ENCODE assay signal across 8 cellular contexts in the genomic region with DNA sequence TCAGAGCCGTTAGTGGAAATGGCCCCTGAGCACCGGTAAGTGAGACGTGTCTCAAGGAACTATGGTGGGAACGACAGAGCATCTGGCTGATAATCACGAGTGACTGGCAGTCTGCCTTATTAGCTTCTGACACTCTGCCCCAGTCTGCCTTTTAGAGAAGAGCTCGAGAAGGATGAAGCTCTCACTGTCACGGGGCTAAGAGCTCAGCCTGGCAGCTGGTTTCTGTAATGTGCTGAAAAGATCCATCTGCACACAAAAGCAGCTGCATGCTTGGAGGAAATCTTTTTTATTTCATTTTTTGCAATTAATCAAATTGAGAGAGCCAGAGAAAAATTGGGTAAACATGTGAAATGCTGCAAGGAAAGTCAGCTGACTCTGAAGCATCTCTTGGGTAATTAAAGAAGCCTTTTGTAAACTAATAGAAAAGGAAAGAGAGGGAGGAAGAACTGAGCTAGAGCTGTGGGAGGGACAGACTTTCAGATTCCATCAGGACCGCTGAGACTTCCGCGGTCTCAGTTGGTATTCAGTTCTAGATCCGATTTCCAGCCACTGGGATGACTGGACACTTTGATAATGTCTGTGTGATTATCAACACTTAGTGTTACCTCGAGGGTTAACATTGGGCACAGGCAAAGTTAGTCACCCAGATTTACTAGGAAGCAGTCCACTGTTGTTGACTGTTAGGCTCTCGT. TPM values are rescaled to one million over a fixed set of nuclear protein-coding genes. Genes with fewer than 3 reads are reported as not detected.
A peak's percentile ranks its signal among the peaks of the same experiment; 100 is the strongest.
DNase-seq lines count a peak whose midpoint lies in the region; ATAC-seq and TF ChIP-seq lines count a peak whose summit lies in the region.

No MANE protein-coding gene starts in this region.

- DNase-seq in DND-41 (peak; percentile 54), right atrium auricular region (ENCODE audit: low spot score) (peak; percentile 67), smooth muscle cell (lab: John Stamatoyannopoulos, UW; ENCODE audit: unreplicated experiment) (no peak), DMS114 treated with DMSO at 0.1 percent for 48 hours (lab: John Stamatoyannopoulos, UW; ENCODE audit: unreplicated experiment) (no peak), NCI-H226 (no peak)
- peak; percentile 60 to 65 for DNase-seq in activated T-cell treated with anti-CD3 and anti-CD28 coated beads, Interleukin-2, amount 50 U/mL, for 48 hours

- peak overlapping the region; percentile 29 for H3K9ac ChIP-seq in DND-41 (ENCODE audit: low read depth, low read length)
- peak overlapping the region; percentile 38 for H3K9ac ChIP-seq in smooth muscle cell (ENCODE audit: low read depth)

- no peaks in the 10 kb centered on the region for H4K20me1 ChIP-seq in DND-41 (ENCODE audit: insufficient read depth, low read length)
- no peaks in the 10 kb centered on the region for H4K20me1 ChIP-seq in smooth muscle cell (ENCODE audit: low read depth)

- H3K36me3 ChIP-seq in DND-41 (ENCODE audit: insufficient read depth, low read length) (peaks cover 26% of the 10 kb centered on the region), right atrium auricular region (no peaks in the 10 kb centered on the region), smooth muscle cell (ENCODE audit: low read depth) (no peaks in the 10 kb centered on the region)

- ATAC-seq in DND-41 (ENCODE audit: insufficient read depth, low read depth) (peak; percentile 53), GM19455 (IDR thresholded peaks at IDR 0.05; ENCODE audit: unreplicated experiment) (peak; percentile 64), HG03571 (IDR thresholded peaks at IDR 0.05; ENCODE audit: unreplicated experiment) (peak; percentile 45)

- peak overlapping the region; percentile 10 for H3K4me2 ChIP-seq in DND-41 (ENCODE audit: insufficient read depth, low read length)
- H3K4me2 ChIP-seq in smooth muscle cell: peak overlapping the region; percentile 79

- peaks cover 20% of the 10 kb centered on the region for H3F3A ChIP-seq in smooth muscle cell (ENCODE audit: low read depth)

- H3K79me2 ChIP-seq in DND-41 (ENCODE audit: insufficient read depth, low read length): peaks cover 86% of the 10 kb centered on the region
- H3K79me2 ChIP-seq in smooth muscle cell (ENCODE audit: low read depth): no peaks in the 10 kb centered on the region

- H3K4me1 ChIP-seq in DND-41 (ENCODE audit: insufficient read depth, low read length): peaks cover 98% of the 10 kb centered on the region
- H3K4me1 ChIP-seq in right atrium auricular region: peaks cover 0 to 77% of the 10 kb centered on the region in 2 donors
- H3K4me1 ChIP-seq in smooth muscle cell (ENCODE audit: low read depth): peaks cover 24% of the 10 kb centered on the region

- no peak overlapping the region; a peak in 1 of 4 replicates for H3K4me3 ChIP-seq in DND-41 (ENCODE audit: low read depth in 1 of 2, low read length in 2 of 2)
- H3K4me3 ChIP-seq in right atrium auricular region: peak overlapping the region in 1 of 2 donors; percentile 3
- H3K4me3 ChIP-seq in smooth muscle cell: peak overlapping the region; percentile 23

- H3K27me3 ChIP-seq in DND-41 (ENCODE audit: insufficient read depth, low read length, poor library complexity) (no peaks in the 10 kb centered on the region), right atrium auricular region (no peaks in the 10 kb centered on the region), smooth muscle cell (ENCODE audit: low read depth) (no peaks in the 10 kb centered on the region)

- H3K27ac ChIP-seq in DND-41 (ENCODE audit: low read length) (peak overlapping the region; percentile 75), right atrium auricular region (peak overlapping the region; percentile 85 to 86), smooth muscle cell (ENCODE audit: low read depth) (peak overlapping the region; percentile 93)

- TF ChIP-seq CTCF in DND-41 (IDR thresholded peaks at IDR 0.05; ENCODE audit: borderline replicate concordance, extremely low read depth, low read length, poor library complexity, severe bottlenecking): no peak
- no peak for TF ChIP-seq CTCF in right atrium auricular region (IDR thresholded peaks at IDR 0.05)
- TF ChIP-seq CTCF in smooth muscle cell (IDR thresholded peaks at IDR 0.05; ENCODE audit: borderline replicate concordance, insufficient read depth, poor library complexity, severe bottlenecking): no peak

- H3K9me3 ChIP-seq in DND-41 (ENCODE audit: insufficient read depth, low read length, severe bottlenecking) (no peaks in the 10 kb centered on the region), right atrium auricular region (no peaks in the 10 kb centered on the region), smooth muscle cell (replicated peaks; ENCODE audit: low read depth) (no peaks in the 10 kb centered on the region)

- 25% methylated on average over 13 of the region's 13 CpGs for WGBS in smooth muscle cell (ENCODE audit: low lambda C conversion rate)

- H2AFZ ChIP-seq in DND-41 (ENCODE audit: low read depth, low read length) (no peak overlapping the region), smooth muscle cell (ENCODE audit: low read depth) (no peak overlapping the region)

RNA-seq across cellular contexts. Expression of a gene that starts 24.4 kb away (rescaled TPM):
- total RNA-seq in right atrium auricular region (10 to 100 TPM; 15.4 to 15.8 TPM), smooth muscle cell (4.5 and 5.1 TPM in 2 replicates)
- 1.4 and 6.3 TPM in 2 replicates for polyA plus RNA-seq in smooth muscle cell

Comparison
In these comparisons a context has a peak if more than half of its experiments do, and no peak if none do; other contexts are left out.
1. DNase-seq: peak in DND-41 (single experiment), activated T-cell treated with anti-CD3 and anti-CD28 coated beads, Interleukin-2, amount 50 U/mL, for 48 hours (2 of 2) and right atrium auricular region (single experiment); none in smooth muscle cell (single experiment), DMS114 treated with DMSO at 0.1 percent for 48 hours (single experiment) and NCI-H226 (single experiment).
2. Peak in every context shown above with its lines, with median percentiles within 50 percentile points of each other: ATAC-seq and H3K27ac ChIP-seq.